24 cellular contexts compared by ENCODE assay signal in the genomic region with DNA sequence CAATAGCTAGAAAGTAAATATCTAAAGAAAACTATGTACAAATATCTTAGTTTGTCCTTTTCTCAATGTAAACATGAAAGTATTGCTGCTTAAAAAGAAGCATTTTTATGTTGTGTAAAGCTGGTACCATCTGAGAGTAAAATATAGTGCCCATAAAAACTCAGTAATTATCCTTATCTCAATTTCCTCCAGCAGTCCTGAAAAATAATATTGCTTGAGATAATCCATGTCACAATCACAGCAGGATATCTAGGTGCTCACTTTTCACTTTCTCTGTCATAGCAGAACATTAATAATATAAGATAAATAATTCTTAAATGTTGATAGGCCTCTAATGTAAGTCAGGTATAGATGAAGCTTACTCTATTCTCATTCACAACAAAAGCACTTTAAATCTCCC.
"Had no signal": no experiment of that assay in that cellular context is flagged by ENCODE, and none has a peak within 500 bp of the region (broad histone marks: within the 10 kb centered on the region; RNA-seq: fewer than 3 reads in every experiment).

No MANE protein-coding gene starts in this region.

- DNase-seq: stimulated activated CD4-positive, alpha-beta T cell treated with anti-CD3 and anti-CD28 coated beads, Interleukin-2, amount 100 ng/mL, for 48 hours; stimulated activated CD4-positive, alpha-beta T cell treated with anti-CD3 and anti-CD28 coated beads, Interleukin-4, amount 100 ng/mL, for 1 hour; stimulated activated CD4-positive, alpha-beta T cell treated with anti-CD3 and anti-CD28 coated beads, Interleukin-4, amount 100 ng/mL, for 24 hours; stimulated activated CD4-positive, alpha-beta T cell treated with anti-CD3 and anti-CD28 coated beads, Interleukin-4, amount 100 ng/mL, for 4 hours; stimulated activated CD8-positive, alpha-beta memory T cell treated with anti-CD3 and anti-CD28 coated beads, Interleukin-4, amount 100 ng/mL, for 48 hours; stimulated activated naive B cell treated with anti-CD40 and anti-IgM and Interleukin-4, amounts not matched to agents 10 μg/mL and 1 μg/mL and 100 μg/mL, for 72 hours; stimulated activated naive CD4-positive, alpha-beta T cell; stimulated activated naive CD4-positive, alpha-beta T cell treated with Interleukin-2 at 50 U/mL for 16 hours; stimulated activated naive CD8-positive, alpha-beta T cell treated with anti-CD3 and anti-CD28 coated beads, Interleukin-15, amount 100 ng/mL, for 72 hours; stimulated activated naive CD8-positive, alpha-beta T cell treated with anti-CD3 and anti-CD28 coated beads, Interleukin-15, Interleukin-2, amounts not matched to agents 100 U/mL and 50 U/mL, for 24 hours; stomach; substantia nigra; testis; thyroid gland; tibial artery; transverse colon; trophoblast cell; upper lobe of left lung; upper lobe of right lung; uterus had no signal

- H3K36me3 ChIP-seq: stomach, suprapubic skin, thoracic aorta, thyroid gland, tibial artery, tibial nerve, transverse colon, upper lobe of left lung, upper lobe of right lung, uterus, vagina had no signal

- H3K4me1 ChIP-seq: stomach, suprapubic skin, testis, thyroid gland, tibial artery, tibial nerve, upper lobe of left lung, upper lobe of right lung, uterus, vagina had no signal

- H3K27me3 ChIP-seq: stomach, suprapubic skin, testis, thyroid gland, tibial artery, tibial nerve, transverse colon, upper lobe of left lung, upper lobe of right lung, uterus, vagina had no signal

- H3K4me3 ChIP-seq: stomach, suprapubic skin, testis, thoracic aorta, thyroid gland, tibial artery, tibial nerve, transverse colon, upper lobe of left lung, upper lobe of right lung, uterus, vagina had no signal

- H3K9me3 ChIP-seq: stomach, suprapubic skin, testis, thoracic aorta, thyroid gland, tibial artery, tibial nerve, transverse colon, upper lobe of left lung, upper lobe of right lung, uterus, vagina had no signal

- H3K27ac ChIP-seq: stomach, suprapubic skin, testis, thoracic aorta, thyroid gland, tibial artery, tibial nerve, transverse colon, upper lobe of left lung, upper lobe of right lung, uterus, vagina had no signal
